Comparison of ENCODE assay signal across 20 cellular contexts in the genomic region with DNA sequence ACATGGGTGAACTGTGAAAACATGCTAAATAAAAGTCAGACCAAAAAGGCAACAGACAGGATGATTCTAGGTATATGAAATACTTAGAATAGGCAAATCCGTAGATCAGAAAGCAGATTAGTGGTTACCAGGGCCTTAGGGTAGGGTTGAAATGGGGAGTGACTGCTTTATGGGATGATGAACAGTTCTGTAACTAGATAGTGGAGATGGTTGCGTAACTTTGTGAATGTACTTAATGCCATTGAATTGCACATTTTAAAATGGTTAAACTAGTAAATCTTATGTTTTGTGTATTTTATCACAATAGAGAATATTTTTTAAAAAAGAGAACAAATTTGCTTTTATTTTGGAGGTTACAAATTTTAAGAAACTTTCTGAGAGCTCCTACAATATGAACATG.
"Had no signal": no experiment of that assay in that cellular context is flagged by ENCODE, and none has a peak within 500 bp of the region (broad histone marks: within the 10 kb centered on the region; RNA-seq: fewer than 3 reads in every experiment).

No MANE protein-coding gene starts in this region.

- H3K9me3 ChIP-seq: colonic mucosa, mucosa of descending colon, prostate gland, right atrium auricular region, tibial nerve, vagina had no signal

- H3K4me3 ChIP-seq: colonic mucosa, mucosa of descending colon, neural progenitor cell, prostate gland, right atrium auricular region, skin epidermis, tibial nerve, vagina had no signal

- H2AFZ ChIP-seq: neural progenitor cell had no signal

- H3K4me1 ChIP-seq: colonic mucosa, neural progenitor cell, prostate gland, right atrium auricular region, vagina had no signal

- DNase-seq: activated B cell treated with CpG ODN at 0.5 μM for 24 hours; activated CD4-positive, alpha-beta memory T cell treated with anti-CD3 and anti-CD28 coated beads, Interleukin-2, amount 10 ng/mL, durations not matched to agents 7 days and 5 days; activated CD4-positive, alpha-beta T cell treated with anti-CD3 and anti-CD28 coated beads for 4 hours; activated CD8-positive, alpha-beta memory T cell treated with anti-CD3 and anti-CD28 coated beads, Interleukin-2, amount 10 ng/mL, durations not matched to agents 7 days and 5 days; activated naive CD4-positive, alpha-beta T cell; activated naive CD8-positive, alpha-beta T cell treated with anti-CD3 and anti-CD28 coated beads for 36 hours; central memory CD4-positive, alpha-beta T cell; colonic mucosa; immature natural killer cell; mesenchymal stem cell; mucosa of descending colon; naive thymus-derived CD4-positive, alpha-beta T cell; stimulated activated CD4-positive, alpha-beta T cell treated with anti-CD3 and anti-CD28 coated beads, Interleukin-15, amount 100 ng/mL, for 24 hours; stimulated activated CD4-positive, alpha-beta T cell treated with anti-CD3 and anti-CD28 coated beads, Interleukin-2, amount 100 ng/mL, for 48 hours had no signal

- H3K36me3 ChIP-seq: colonic mucosa, prostate gland had no signal

- ATAC-seq: activated CD8-positive, alpha-beta memory T cell treated with anti-CD3 and anti-CD28 coated beads, Interleukin-2, amount 10 ng/mL, durations not matched to agents 7 days and 5 days; mucosa of descending colon; naive thymus-derived CD4-positive, alpha-beta T cell had no signal

- H3K4me2 ChIP-seq: neural progenitor cell had no signal

- H3K27me3 ChIP-seq: colonic mucosa, neural progenitor cell, right atrium auricular region, tibial nerve, vagina had no signal

- H3K27ac ChIP-seq: colonic mucosa, neural progenitor cell, prostate gland, right atrium auricular region, skin epidermis, tibial nerve, vagina had no signal

- H3K9ac ChIP-seq: neural progenitor cell had no signal
